In the genomic region with DNA sequence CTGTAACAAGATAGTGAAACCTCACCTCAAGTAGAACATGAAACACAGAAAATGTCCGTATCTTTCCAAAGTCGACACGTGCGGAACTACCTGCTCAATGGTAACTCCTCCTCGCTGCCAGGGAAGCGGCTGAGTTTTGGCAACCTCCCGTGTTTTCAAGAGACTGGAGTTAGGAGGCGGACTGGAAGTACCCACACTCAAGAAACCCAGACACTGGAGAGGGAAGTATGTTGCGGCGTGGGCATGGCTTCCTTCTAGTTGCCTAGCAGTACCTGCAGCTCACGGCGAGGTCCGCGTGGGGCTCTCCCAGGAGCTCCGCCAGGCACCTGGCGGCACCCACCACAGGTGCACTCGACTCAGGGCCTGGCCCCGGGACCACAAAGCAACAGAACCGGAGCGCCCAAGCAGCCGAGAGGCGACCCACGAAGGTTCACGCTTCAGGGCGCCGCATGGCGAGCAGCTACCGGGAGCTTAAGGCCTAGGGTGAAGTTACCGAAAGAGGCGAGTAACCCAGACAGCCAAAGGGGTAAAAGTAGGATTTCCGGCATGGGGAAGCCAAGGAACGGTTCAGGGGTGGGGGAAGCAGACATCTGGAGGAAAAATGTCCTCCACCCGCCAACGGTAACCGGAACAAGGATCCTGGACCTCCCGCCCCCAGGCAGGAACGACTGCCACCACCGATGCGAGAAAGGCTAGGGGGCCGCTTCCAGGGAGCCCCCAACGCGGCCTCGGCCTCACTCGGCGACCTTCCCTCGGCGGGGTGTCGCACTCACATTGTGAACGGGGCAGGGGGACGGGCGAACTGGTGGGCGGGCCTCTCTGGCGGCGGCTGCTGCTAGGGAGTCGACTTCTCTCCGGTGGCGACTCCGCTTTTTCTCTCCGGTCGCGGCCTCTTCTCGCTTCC, we compare ENCODE assay signal across 8 cellular contexts. TPM values are rescaled to one million over a fixed set of nuclear protein-coding genes. Genes with fewer than 3 reads are reported as not detected.
DNase-seq lines count a peak whose midpoint lies in the region; ATAC-seq and TF ChIP-seq lines count a peak whose summit lies in the region.

No MANE protein-coding gene starts in this region.

- intact Hi-C loops in right lobe of liver (cut with DNase I), result no loop called here

- H2BK15ac ChIP-seq in H9 (ENCODE audit: low read depth, low read length), result no peak overlapping the region

- H3K36me3 ChIP-seq in right lobe of liver, result no peaks in the 10 kb centered on the region

- peak overlapping the region; percentile 99 to 100 for H3K4me3 Mint-ChIP-seq in H9

- peak overlapping the region; percentile 95 for H3K9ac ChIP-seq in H9 (ENCODE audit: extremely low read depth, insufficient read length, low read length)

- H3K79me2 ChIP-seq in H9 (ENCODE audit: insufficient read depth, low read length), result peaks cover 46% of the 10 kb centered on the region; the same call in 1 of the 2 replicates

- no peak overlapping the region for H2BK5ac ChIP-seq in H9 (ENCODE audit: insufficient read length, low read length)

- peak overlapping the region; percentile 99 for H3K27ac Mint-ChIP-seq in H9

- H3K23me2 ChIP-seq in H9 (ENCODE audit: insufficient read length, low read depth, low read length, poor library complexity, severe bottlenecking), result peaks cover 8% of the 10 kb centered on the region

- H3K4me2 ChIP-seq in H9 (ENCODE audit: insufficient read depth, insufficient read length, low read length), result peak overlapping the region; percentile 78

- no CpG with 5 or more reads among the region's 62 CpGs for WGBS in H9 (ENCODE audit: extremely low coverage, insufficient read length, low lambda C conversion rate)
- 0% methylated on average over 16 of the region's 62 CpGs for WGBS in right lobe of liver (ENCODE audit: insufficient coverage, low coverage, low lambda C conversion rate, missing lambda C conversion rate)

- no peak overlapping the region for H2AK5ac ChIP-seq in H9 (ENCODE audit: insufficient read length, low read length)

- H3K27me3 Mint-ChIP-seq in H9 (ENCODE audit: low read depth), result no peaks in the 10 kb centered on the region

- no peaks in the 10 kb centered on the region for H3K9me3 ChIP-seq in H9 (ENCODE audit: control insufficient read depth, low read depth, low read length)
- H3K9me3 ChIP-seq in right lobe of liver, result no peaks in the 10 kb centered on the region

- DNase-seq in Daoy (ENCODE audit: low read depth) (peak; percentile 37), H9 (peak; percentile 28), NCI-H1930 (lab: John Stamatoyannopoulos, UW) (peak; percentile 7 to 19), right lobe of liver (peak; percentile 73 to 79 (median 75)), cortex of kidney (lab: John Stamatoyannopoulos, UW) (no peak)
- peak; percentile 54 to 67 for DNase-seq in activated CD4-positive, alpha-beta T cell treated with anti-CD3 and anti-CD28 coated beads for 4 hours
- peak in 2 of 3 donors; percentile 23 to 39 for DNase-seq in stimulated activated CD4-positive, alpha-beta T cell treated with anti-CD3 and anti-CD28 coated beads, TNF-alpha, amount 100 ng/mL, for 1 hour (ENCODE audit: low read depth in 3 of 3, low spot score in 1 of 3)

- peak overlapping the region; percentile 67 to 97 (median 83) for H3K4me3 ChIP-seq in right lobe of liver

- peak overlapping the region; percentile 31; the same call in 1 of the 2 replicates for H3K4ac ChIP-seq in H9 (ENCODE audit: low read depth, low read length)

- no peak overlapping the region for H3K56ac ChIP-seq in H9 (ENCODE audit: insufficient read length, low read depth, low read length)

- peaks cover 0 to 3% of the 10 kb centered on the region in 2 experiments; a peak in 2 of 5 replicates for H3K9me3 Mint-ChIP-seq in H9

- H3K27me3 ChIP-seq in H9 (ENCODE audit: insufficient read depth, low read length) (no peaks in the 10 kb centered on the region), right lobe of liver (no peaks in the 10 kb centered on the region)

- no peak overlapping the region for H4K5ac ChIP-seq in H9 (ENCODE audit: insufficient read length, low read depth, low read length)

- H3K4me1 Mint-ChIP-seq in H9, result peaks cover 15 to 26% of the 10 kb centered on the region in 2 experiments

- no peak overlapping the region for H2BK120ac ChIP-seq in H9 (ENCODE audit: low read depth, low read length, poor library complexity, severe bottlenecking)

- TF ChIP-seq CTCF in H9 (conservative IDR thresholded peaks at IDR 0.05) (no peak), right lobe of liver (IDR thresholded peaks at IDR 0.05) (no peak)

- no peak overlapping the region for H2AFZ ChIP-seq in H9 (ENCODE audit: low read length)

- H3K79me1 ChIP-seq in H9 (ENCODE audit: insufficient read depth, low read depth, low read length, poor library complexity, severe bottlenecking), result no peaks in the 10 kb centered on the region

- peaks cover 29 to 39% (median 39%) of the 10 kb centered on the region in 3 experiments for H3K36me3 Mint-ChIP-seq in H9 (ENCODE audit: insufficient read depth in 1 of 3, low read depth in 3 of 3)

- H3K14ac ChIP-seq in H9 (ENCODE audit: insufficient read depth, low read length), result peak overlapping the region; percentile 86

- H3K27ac ChIP-seq in H9 (ENCODE audit: insufficient read length, low read depth, low read length), result peak overlapping the region; percentile 66
- H3K27ac ChIP-seq in cingulate gyrus (ENCODE audit: low read depth, low read length), result peak overlapping the region; percentile 100
- peak overlapping the region; percentile 100 for H3K27ac ChIP-seq in right lobe of liver

- H2BK12ac ChIP-seq in H9 (ENCODE audit: insufficient read length, low read depth, low read length), result no peak overlapping the region

- H4K8ac ChIP-seq in H9 (replicated peaks; ENCODE audit: insufficient read length, low read depth, low read length), result no peak overlapping the region

- peak overlapping the region; percentile 49 for H3K18ac ChIP-seq in H9 (ENCODE audit: insufficient read length, low read depth, low read length)

- ATAC-seq in right lobe of liver, result peak; percentile 37 to 69 (median 55)

- H4K20me1 ChIP-seq in H9 (ENCODE audit: control insufficient read depth, insufficient read depth, insufficient read length), result no peaks in the 10 kb centered on the region

- H4K91ac ChIP-seq in H9 (ENCODE audit: insufficient read length, low read depth, low read length), result no peak overlapping the region

- H3K4me1 ChIP-seq in H9 (ENCODE audit: insufficient read depth, low read length), result no peaks in the 10 kb centered on the region
- peaks cover 0 to 20% (median 3%) of the 10 kb centered on the region in 4 donors for H3K4me1 ChIP-seq in right lobe of liver

- no peak overlapping the region for H3K23ac ChIP-seq in H9 (ENCODE audit: insufficient read length, low read depth, low read length)

- no peak for TF ChIP-seq POLR2A in right lobe of liver (IDR thresholded peaks at IDR 0.05)

- no peak overlapping the region for H2BK20ac ChIP-seq in H9 (ENCODE audit: low read depth, low read length, poor library complexity, severe bottlenecking)

- H3T11ph ChIP-seq in H9 (ENCODE audit: low read length), result no peak overlapping the region

RNA-seq across cellular contexts. Expression of gene PTGES3, which starts 0.6 kb away (rescaled TPM):
- 147 TPM in 2 replicates for total RNA-seq in Daoy (2014; rRNA removed; shearing (Covaris generic))
- total RNA-seq in H9 (2021) (435 and 449 TPM in 2 replicates), right lobe of liver (100 to 1,000 TPM in 2 of 6 experiments, 10 to 100 TPM in 4; 70.0 to 184 (median 81.8) TPM)

RNA-seq across cellular contexts. Expression of gene NACA, which starts 37.6 kb away (rescaled TPM):
- total RNA-seq in Daoy (2014; rRNA removed; shearing (Covaris generic)), result 2,128 and 2,345 TPM in 2 replicates
- total RNA-seq in H9 (2021), result 1,176 and 1,204 TPM in 2 replicates
- total RNA-seq in right lobe of liver, result 100 to 1,000 TPM; 218 to 501 (median 330) TPM

RNA-seq across cellular contexts. Expression of gene ATP5F1B, which starts 41.7 kb away (rescaled TPM):
- 764 and 817 TPM in 2 replicates for total RNA-seq in Daoy (2014; rRNA removed; shearing (Covaris generic))
- total RNA-seq in H9 (2021), result 927 and 936 TPM in 2 replicates
- 100 to 1,000 TPM; 346 to 535 (median 362) TPM for total RNA-seq in right lobe of liver

RNA-seq across cellular contexts. Expression of gene BAZ2A, which starts 57.4 kb away (rescaled TPM):
- 14.3 and 19.7 TPM in 2 replicates for total RNA-seq in Daoy (2014; rRNA removed; shearing (Covaris generic))
- total RNA-seq in H9 (2021) (94.1 and 108 TPM in 2 replicates), right lobe of liver (10 to 100 TPM; 21.8 to 45.7 (median 33.4) TPM)
